ENCODE assay signal across 8 cellular contexts in the genomic region with DNA sequence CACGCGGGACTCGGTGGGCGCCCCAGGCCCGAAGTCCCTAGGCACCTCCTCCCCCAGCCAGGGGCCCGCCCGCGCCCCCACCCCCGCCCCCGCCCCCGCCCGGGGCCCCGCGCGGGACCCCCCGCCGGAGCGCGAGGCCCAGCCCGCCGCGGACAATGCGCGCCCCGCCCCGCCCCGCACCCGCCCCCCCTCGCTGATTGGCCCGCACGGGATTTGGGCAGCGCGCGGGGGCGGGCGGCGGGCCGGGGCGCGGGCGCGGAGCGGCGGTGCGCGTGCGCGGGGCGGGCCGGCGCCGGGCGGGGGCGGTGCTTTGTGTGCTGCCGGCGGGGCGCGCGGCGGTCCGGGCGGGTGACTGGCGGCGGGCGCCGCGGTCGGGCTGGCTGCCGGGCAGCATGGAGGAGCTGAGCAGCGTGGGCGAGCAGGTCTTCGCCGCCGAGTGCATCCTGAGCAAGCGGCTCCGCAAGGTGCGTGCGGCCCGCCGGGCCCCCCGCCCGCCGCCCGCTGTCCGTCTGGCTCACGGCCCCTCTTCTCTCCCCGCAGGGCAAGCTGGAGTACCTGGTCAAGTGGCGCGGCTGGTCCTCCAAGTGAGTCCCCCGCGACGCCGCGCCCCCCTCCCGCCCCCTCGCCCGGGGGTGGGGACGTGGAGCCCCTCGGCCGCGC. TPM values are rescaled to one million over a fixed set of nuclear protein-coding genes. Genes with fewer than 3 reads are reported as not detected.
DNase-seq lines count a peak whose midpoint lies in the region; ATAC-seq lines count a peak whose summit lies in the region.

Gene CBX2 (plus strand): TSS at position 305 of the 660 bp plus-strand sequence. CDS start 88 bp downstream, at position 393.

- peaks cover 9% of the 10 kb centered on the region for H3K79me1 ChIP-seq in mesendoderm (ENCODE audit: low read length)

- peaks cover 1% of the 10 kb centered on the region for H3K36me3 ChIP-seq in mesendoderm (ENCODE audit: control insufficient read depth, insufficient read depth, low read length)

- peak within 1 kb of the TSS; percentile 75 for H3K27ac ChIP-seq in mesendoderm (ENCODE audit: low read depth, low read length)

- peak within 1 kb of the TSS; percentile 90 for H3K4ac ChIP-seq in mesendoderm (ENCODE audit: low read depth, low read length)

- H2AK5ac ChIP-seq in mesendoderm (ENCODE audit: low read length) = no peak within 1 kb of the TSS

- H3K27me3 ChIP-seq in mesendoderm (ENCODE audit: insufficient read depth, low read length, poor library complexity) = no peaks in the 10 kb centered on the region

- H3K56ac ChIP-seq in mesendoderm (ENCODE audit: low read length) = peak within 1 kb of the TSS; percentile 88

- H3K79me2 ChIP-seq in mesendoderm (ENCODE audit: control insufficient read depth, insufficient read depth, low read length) = peaks cover 2% of the 10 kb centered on the region

- H3K9me3 Mint-ChIP-seq in effector memory CD8-positive, alpha-beta T cell = no peaks in the 10 kb centered on the region

- H3K4me2 ChIP-seq in mesendoderm (ENCODE audit: low read length) = peak within 1 kb of the TSS; percentile 81

- no CpG with 5 or more reads among the region's 101 CpGs for WGBS in mesendoderm (ENCODE audit: extremely low coverage, insufficient coverage, low lambda C conversion rate)

- peak within 1 kb of the TSS in 1 of 2 donors; percentile 49 for H3K27ac Mint-ChIP-seq in effector memory CD8-positive, alpha-beta T cell

- peaks cover 12% of the 10 kb centered on the region for H3K36me3 Mint-ChIP-seq in effector memory CD8-positive, alpha-beta T cell (ENCODE audit: insufficient read depth)

- DNase-seq in NCI-H1436 (lab: John Stamatoyannopoulos, UW) = peak; percentile 84
- DNase-seq in NCI-H1436 treated with DMSO at 0.1 percent for 48 hours (lab: John Stamatoyannopoulos, UW) = no peak
- peak; percentile 27 for DNase-seq in NCI-H748 treated with DMSO at 0.1 percent for 48 hours (lab: John Stamatoyannopoulos, UW)
- peak; percentile 29 to 75 for DNase-seq in activated CD8-positive, alpha-beta memory T cell treated with anti-CD3 and anti-CD28 coated beads for 1 hour (ENCODE audit: extremely low read depth in 1 of 2, low read depth in 1 of 2)
- peak; percentile 66 to 78 (median 71) for DNase-seq in effector memory CD8-positive, alpha-beta T cell
- peak; percentile 77 for DNase-seq in mesendoderm
- DNase-seq in stimulated activated CD8-positive, alpha-beta memory T cell treated with anti-CD3 and anti-CD28 coated beads, Interleukin-15, amount 100 ng/mL, for 1 hour (ENCODE audit: low read depth) = peak; percentile 30

- peaks cover 76 to 87% of the 10 kb centered on the region in 2 donors for H3K27me3 Mint-ChIP-seq in effector memory CD8-positive, alpha-beta T cell

- peak within 1 kb of the TSS; percentile 97 for H3K18ac ChIP-seq in mesendoderm (ENCODE audit: low read length)

- peak within 1 kb of the TSS; percentile 87 for H3K9ac ChIP-seq in mesendoderm (ENCODE audit: low read length)

- H3K23ac ChIP-seq in mesendoderm (ENCODE audit: low read length) = no peak within 1 kb of the TSS

- peak within 1 kb of the TSS; percentile 67 for H2BK120ac ChIP-seq in mesendoderm (ENCODE audit: low read depth, low read length)

- H3K4me1 Mint-ChIP-seq in effector memory CD8-positive, alpha-beta T cell (ENCODE audit: low read depth in 2 of 2) = peaks cover 5 to 11% of the 10 kb centered on the region in 2 donors

- no peak within 1 kb of the TSS for H2BK5ac ChIP-seq in mesendoderm (ENCODE audit: low read length)

- peak; percentile 60 for ATAC-seq in HG03039 (IDR thresholded peaks at IDR 0.05; ENCODE audit: unreplicated experiment)
- peak; percentile 84 for ATAC-seq in effector memory CD8-positive, alpha-beta T cell (replicated peaks)

- H2BK15ac ChIP-seq in mesendoderm (replicated peaks; ENCODE audit: low read depth) = no peak within 1 kb of the TSS

- H4K8ac ChIP-seq in mesendoderm (ENCODE audit: low read depth, low read length) = no peak within 1 kb of the TSS

- no peak within 1 kb of the TSS for H4K5ac ChIP-seq in mesendoderm (ENCODE audit: low read length)

- H3K4me3 Mint-ChIP-seq in effector memory CD8-positive, alpha-beta T cell = peak within 1 kb of the TSS; percentile 84 to 88

- H3K4me1 ChIP-seq in mesendoderm (ENCODE audit: control insufficient read depth, low read depth, low read length) = peaks cover 6% of the 10 kb centered on the region

- peak within 1 kb of the TSS; percentile 77 for H3K4me3 ChIP-seq in mesendoderm (ENCODE audit: low read length)

RNA-seq across cellular contexts. Expression of gene CBX2, which starts in this region (rescaled TPM):
- polyA plus RNA-seq in mesendoderm (2013, experiment 1 of 2) = 25.1 TPM
- polyA plus RNA-seq in mesendoderm (2013, experiment 2 of 2) = 25.0 TPM
